5 cellular contexts compared by ENCODE assay signal in the genomic region with DNA sequence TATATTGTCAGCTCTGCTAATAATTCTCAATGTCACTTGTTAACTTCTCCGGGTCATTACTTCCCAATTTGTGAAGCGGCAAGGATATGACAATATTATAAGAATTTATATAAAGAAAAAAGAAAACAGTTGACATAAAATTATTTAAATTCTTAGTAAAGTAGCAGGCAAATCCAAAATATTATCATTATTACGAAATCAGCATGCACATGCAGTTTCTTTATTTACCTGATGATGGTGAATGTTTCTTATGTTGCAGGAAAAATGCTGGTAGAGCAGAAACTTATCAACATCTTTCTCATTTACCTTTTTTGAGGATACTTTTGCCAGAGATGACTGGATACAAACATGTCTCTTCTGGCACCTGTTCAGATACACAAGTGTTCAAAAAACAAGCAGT.
"Had no signal": no experiment of that assay in that cellular context is flagged by ENCODE, and none has a peak within 500 bp of the region (broad histone marks: within the 10 kb centered on the region; RNA-seq: fewer than 3 reads in every experiment).

No MANE protein-coding gene starts in this region.

- H3K9ac ChIP-seq: KMS-11 had no signal

- H3K4me2 ChIP-seq: KMS-11 had no signal

- DNase-seq: KBM-7, KG1 had no signal

- H3K27ac ChIP-seq: HL-60, KMS-11 had no signal

- FAIRE-seq: HTR-8/SVneo had no signal
